ENCODE assay signal across 1 cellular context in genomic region chr20:33043731-33044181, GRCh38.
TF ChIP-seq lines count a peak whose summit lies in the region.

No MANE protein-coding gene starts in this region.

TF ChIP-seq in HepG2, 621 proteins besides CTCF, POLR2A, EP300 and RAD21 (continued from another document and continues in another):
- TF ChIP-seq ZNF570 (CRISPR knock-in tag; IDR thresholded peaks at IDR 0.05; ENCODE audit: borderline replicate concordance) (no peak), CBFB (CRISPR knock-in tag; IDR thresholded peaks at IDR 0.05) (peak; percentile 29; the same call in 1 of the 2 replicates), ZSCAN22 (CRISPR knock-in tag; IDR thresholded peaks at IDR 0.05) (no peak), DPF2 (CRISPR knock-in tag; IDR thresholded peaks at IDR 0.05; ENCODE audit: borderline replicate concordance, low read depth) (peak; percentile 73; the same call in 1 of the 2 replicates), KDM5B (CRISPR knock-in tag; IDR thresholded peaks at IDR 0.05; ENCODE audit: borderline replicate concordance) (0 out of 2 replicates have a peak, but pooled peaks have one; percentile 34), CBX1 (IDR thresholded peaks at IDR 0.05; ENCODE audit: low read depth) (no peak), ZBTB20 (CRISPR knock-in tag; IDR thresholded peaks at IDR 0.05; ENCODE audit: borderline replicate concordance, low read depth) (0 out of 2 replicates have a peak, but pooled peaks have one; percentile 30), ZBTB7A (CRISPR knock-in tag; IDR thresholded peaks at IDR 0.05) (peak; percentile 52; the same call in 1 of the 2 replicates), KDM4B (CRISPR knock-in tag; IDR thresholded peaks at IDR 0.05) (0 out of 2 replicates have a peak, but pooled peaks have one; percentile 15), MTA1 (CRISPR knock-in tag; IDR thresholded peaks at IDR 0.05; ENCODE audit: borderline replicate concordance) (peak; percentile 51), ZSCAN29 (CRISPR knock-in tag; conservative IDR thresholded peaks at IDR 0.05) (0 out of 2 replicates have a peak, but pooled peaks have one; percentile 37), FOXP4 (CRISPR knock-in tag; IDR thresholded peaks at IDR 0.05) (peak; percentile 63; the same call in 1 of the 2 replicates), MYNN (CRISPR knock-in tag; IDR thresholded peaks at IDR 0.05; ENCODE audit: low read depth) (no peak), E2F1 (CRISPR knock-in tag; IDR thresholded peaks at IDR 0.05) (no peak), MED1 (CRISPR knock-in tag; IDR thresholded peaks at IDR 0.05) (peak; percentile 84), ZNF3 (CRISPR knock-in tag; IDR thresholded peaks at IDR 0.05) (0 out of 2 replicates have a peak, but pooled peaks have one; percentile 38), GATAD2A (CRISPR knock-in tag; IDR thresholded peaks at IDR 0.05) (peak; percentile 69), CENPX (CRISPR knock-in tag; IDR thresholded peaks at IDR 0.05) (no peak), ZNF567 (CRISPR knock-in tag; IDR thresholded peaks at IDR 0.05; ENCODE audit: borderline replicate concordance) (no peak), ADNP (CRISPR knock-in tag; IDR thresholded peaks at IDR 0.05) (0 out of 2 replicates have a peak, but pooled peaks have one; percentile 28), ESRRA (CRISPR knock-in tag; IDR thresholded peaks at IDR 0.05; ENCODE audit: low read depth) (peak; percentile 54), PATZ1 (CRISPR knock-in tag; IDR thresholded peaks at IDR 0.05) (peak; percentile 69), RXRB (CRISPR knock-in tag; IDR thresholded peaks at IDR 0.05; ENCODE audit: borderline replicate concordance) (peak; percentile 92)
- TF ChIP-seq, protein P1, sequence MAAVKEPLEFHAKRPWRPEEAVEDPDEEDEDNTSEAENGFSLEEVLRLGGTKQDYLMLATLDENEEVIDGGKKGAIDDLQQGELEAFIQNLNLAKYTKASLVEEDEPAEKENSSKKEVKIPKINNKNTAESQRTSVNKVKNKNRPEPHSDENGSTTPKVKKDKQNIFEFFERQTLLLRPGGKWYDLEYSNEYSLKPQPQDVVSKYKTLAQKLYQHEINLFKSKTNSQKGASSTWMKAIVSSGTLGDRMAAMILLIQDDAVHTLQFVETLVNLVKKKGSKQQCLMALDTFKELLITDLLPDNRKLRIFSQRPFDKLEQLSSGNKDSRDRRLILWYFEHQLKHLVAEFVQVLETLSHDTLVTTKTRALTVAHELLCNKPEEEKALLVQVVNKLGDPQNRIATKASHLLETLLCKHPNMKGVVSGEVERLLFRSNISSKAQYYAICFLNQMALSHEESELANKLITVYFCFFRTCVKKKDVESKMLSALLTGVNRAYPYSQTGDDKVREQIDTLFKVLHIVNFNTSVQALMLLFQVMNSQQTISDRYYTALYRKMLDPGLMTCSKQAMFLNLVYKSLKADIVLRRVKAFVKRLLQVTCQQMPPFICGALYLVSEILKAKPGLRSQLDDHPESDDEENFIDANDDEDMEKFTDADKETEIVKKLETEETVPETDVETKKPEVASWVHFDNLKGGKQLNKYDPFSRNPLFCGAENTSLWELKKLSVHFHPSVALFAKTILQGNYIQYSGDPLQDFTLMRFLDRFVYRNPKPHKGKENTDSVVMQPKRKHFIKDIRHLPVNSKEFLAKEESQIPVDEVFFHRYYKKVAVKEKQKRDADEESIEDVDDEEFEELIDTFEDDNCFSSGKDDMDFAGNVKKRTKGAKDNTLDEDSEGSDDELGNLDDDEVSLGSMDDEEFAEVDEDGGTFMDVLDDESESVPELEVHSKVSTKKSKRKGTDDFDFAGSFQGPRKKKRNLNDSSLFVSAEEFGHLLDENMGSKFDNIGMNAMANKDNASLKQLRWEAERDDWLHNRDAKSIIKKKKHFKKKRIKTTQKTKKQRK (IDR thresholded peaks at IDR 0.05; ENCODE audit: low read length), result no peak
- TF ChIP-seq, protein P2, sequence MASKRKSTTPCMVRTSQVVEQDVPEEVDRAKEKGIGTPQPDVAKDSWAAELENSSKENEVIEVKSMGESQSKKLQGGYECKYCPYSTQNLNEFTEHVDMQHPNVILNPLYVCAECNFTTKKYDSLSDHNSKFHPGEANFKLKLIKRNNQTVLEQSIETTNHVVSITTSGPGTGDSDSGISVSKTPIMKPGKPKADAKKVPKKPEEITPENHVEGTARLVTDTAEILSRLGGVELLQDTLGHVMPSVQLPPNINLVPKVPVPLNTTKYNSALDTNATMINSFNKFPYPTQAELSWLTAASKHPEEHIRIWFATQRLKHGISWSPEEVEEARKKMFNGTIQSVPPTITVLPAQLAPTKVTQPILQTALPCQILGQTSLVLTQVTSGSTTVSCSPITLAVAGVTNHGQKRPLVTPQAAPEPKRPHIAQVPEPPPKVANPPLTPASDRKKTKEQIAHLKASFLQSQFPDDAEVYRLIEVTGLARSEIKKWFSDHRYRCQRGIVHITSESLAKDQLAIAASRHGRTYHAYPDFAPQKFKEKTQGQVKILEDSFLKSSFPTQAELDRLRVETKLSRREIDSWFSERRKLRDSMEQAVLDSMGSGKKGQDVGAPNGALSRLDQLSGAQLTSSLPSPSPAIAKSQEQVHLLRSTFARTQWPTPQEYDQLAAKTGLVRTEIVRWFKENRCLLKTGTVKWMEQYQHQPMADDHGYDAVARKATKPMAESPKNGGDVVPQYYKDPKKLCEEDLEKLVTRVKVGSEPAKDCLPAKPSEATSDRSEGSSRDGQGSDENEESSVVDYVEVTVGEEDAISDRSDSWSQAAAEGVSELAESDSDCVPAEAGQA (IDR thresholded peaks at IDR 0.05; ENCODE audit: low read depth), result no peak
- TF ChIP-seq, protein P2 (CRISPR knock-in tag; IDR thresholded peaks at IDR 0.05; ENCODE audit: borderline replicate concordance), result no peak
- TF ChIP-seq, protein P3, sequence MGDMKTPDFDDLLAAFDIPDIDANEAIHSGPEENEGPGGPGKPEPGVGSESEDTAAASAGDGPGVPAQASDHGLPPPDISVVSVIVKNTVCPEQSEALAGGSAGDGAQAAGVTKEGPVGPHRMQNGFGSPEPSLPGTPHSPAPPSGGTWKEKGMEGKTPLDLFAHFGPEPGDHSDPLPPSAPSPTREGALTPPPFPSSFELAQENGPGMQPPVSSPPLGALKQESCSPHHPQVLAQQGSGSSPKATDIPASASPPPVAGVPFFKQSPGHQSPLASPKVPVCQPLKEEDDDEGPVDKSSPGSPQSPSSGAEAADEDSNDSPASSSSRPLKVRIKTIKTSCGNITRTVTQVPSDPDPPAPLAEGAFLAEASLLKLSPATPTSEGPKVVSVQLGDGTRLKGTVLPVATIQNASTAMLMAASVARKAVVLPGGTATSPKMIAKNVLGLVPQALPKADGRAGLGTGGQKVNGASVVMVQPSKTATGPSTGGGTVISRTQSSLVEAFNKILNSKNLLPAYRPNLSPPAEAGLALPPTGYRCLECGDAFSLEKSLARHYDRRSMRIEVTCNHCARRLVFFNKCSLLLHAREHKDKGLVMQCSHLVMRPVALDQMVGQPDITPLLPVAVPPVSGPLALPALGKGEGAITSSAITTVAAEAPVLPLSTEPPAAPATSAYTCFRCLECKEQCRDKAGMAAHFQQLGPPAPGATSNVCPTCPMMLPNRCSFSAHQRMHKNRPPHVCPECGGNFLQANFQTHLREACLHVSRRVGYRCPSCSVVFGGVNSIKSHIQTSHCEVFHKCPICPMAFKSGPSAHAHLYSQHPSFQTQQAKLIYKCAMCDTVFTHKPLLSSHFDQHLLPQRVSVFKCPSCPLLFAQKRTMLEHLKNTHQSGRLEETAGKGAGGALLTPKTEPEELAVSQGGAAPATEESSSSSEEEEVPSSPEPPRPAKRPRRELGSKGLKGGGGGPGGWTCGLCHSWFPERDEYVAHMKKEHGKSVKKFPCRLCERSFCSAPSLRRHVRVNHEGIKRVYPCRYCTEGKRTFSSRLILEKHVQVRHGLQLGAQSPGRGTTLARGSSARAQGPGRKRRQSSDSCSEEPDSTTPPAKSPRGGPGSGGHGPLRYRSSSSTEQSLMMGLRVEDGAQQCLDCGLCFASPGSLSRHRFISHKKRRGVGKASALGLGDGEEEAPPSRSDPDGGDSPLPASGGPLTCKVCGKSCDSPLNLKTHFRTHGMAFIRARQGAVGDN (CRISPR knock-in tag; IDR thresholded peaks at IDR 0.05), result 0 out of 2 replicates have a peak, but pooled peaks have one; percentile 30
- TF ChIP-seq, protein P4, sequence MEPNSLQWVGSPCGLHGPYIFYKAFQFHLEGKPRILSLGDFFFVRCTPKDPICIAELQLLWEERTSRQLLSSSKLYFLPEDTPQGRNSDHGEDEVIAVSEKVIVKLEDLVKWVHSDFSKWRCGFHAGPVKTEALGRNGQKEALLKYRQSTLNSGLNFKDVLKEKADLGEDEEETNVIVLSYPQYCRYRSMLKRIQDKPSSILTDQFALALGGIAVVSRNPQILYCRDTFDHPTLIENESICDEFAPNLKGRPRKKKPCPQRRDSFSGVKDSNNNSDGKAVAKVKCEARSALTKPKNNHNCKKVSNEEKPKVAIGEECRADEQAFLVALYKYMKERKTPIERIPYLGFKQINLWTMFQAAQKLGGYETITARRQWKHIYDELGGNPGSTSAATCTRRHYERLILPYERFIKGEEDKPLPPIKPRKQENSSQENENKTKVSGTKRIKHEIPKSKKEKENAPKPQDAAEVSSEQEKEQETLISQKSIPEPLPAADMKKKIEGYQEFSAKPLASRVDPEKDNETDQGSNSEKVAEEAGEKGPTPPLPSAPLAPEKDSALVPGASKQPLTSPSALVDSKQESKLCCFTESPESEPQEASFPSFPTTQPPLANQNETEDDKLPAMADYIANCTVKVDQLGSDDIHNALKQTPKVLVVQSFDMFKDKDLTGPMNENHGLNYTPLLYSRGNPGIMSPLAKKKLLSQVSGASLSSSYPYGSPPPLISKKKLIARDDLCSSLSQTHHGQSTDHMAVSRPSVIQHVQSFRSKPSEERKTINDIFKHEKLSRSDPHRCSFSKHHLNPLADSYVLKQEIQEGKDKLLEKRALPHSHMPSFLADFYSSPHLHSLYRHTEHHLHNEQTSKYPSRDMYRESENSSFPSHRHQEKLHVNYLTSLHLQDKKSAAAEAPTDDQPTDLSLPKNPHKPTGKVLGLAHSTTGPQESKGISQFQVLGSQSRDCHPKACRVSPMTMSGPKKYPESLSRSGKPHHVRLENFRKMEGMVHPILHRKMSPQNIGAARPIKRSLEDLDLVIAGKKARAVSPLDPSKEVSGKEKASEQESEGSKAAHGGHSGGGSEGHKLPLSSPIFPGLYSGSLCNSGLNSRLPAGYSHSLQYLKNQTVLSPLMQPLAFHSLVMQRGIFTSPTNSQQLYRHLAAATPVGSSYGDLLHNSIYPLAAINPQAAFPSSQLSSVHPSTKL (CRISPR knock-in tag; IDR thresholded peaks at IDR 0.05), result peak; percentile 80; the same call in 1 of the 2 replicates
